ENCODE assay signal across 8 cellular contexts in genomic region chr1:202811296-202812175, GRCh38. TPM values are rescaled to one million over a fixed set of nuclear protein-coding genes. Genes with fewer than 3 reads are reported as not detected.
A peak's percentile ranks its signal among the peaks of the same experiment; 100 is the strongest.
DNase-seq lines count a peak whose midpoint lies in the region; ATAC-seq and TF ChIP-seq lines count a peak whose summit lies in the region.

No MANE protein-coding gene starts in this region.

- no peaks in the 10 kb centered on the region for H4K20me1 ChIP-seq in GM23338 (replicated peaks; ENCODE audit: insufficient read depth)

- H3K4me1 ChIP-seq in ES-I3 (ENCODE audit: insufficient read depth, low read length) (peaks cover 23% of the 10 kb centered on the region), GM23338 (ENCODE audit: insufficient read depth) (peaks cover 30% of the 10 kb centered on the region), SJSA1 (replicated peaks) (peaks cover 41% of the 10 kb centered on the region), right lobe of liver (peaks cover 0 to 12% (median 3%) of the 10 kb centered on the region in 4 donors), testis (peaks cover 11% of the 10 kb centered on the region)

- H2AFZ ChIP-seq in GM23338: peak overlapping the region; percentile 80

- H3K9ac ChIP-seq in ES-I3 (ENCODE audit: low read depth, low read length): peak overlapping the region; percentile 96

- H3K4me2 ChIP-seq in GM23338: peak overlapping the region; percentile 82

- DNase-seq in GM23338 (ENCODE audit: low spot score): peak; percentile 67
- DNase-seq in SJSA1 (ENCODE audit: low read depth in 1 of 2, low spot score in 2 of 2): no peak
- DNase-seq in choroid plexus epithelial cell (ENCODE audit: low read depth): no peak
- peak in 1 of 3 donors; percentile 48 for DNase-seq in right lobe of liver
- peak; percentile 42 for DNase-seq in testis
- DNase-seq in RPMI8226: no peak

- no peaks in the 10 kb centered on the region; the same call in 2 of the 3 replicates for H3K36me3 Mint-ChIP-seq in GM23338 (ENCODE audit: low read depth)

- no peaks in the 10 kb centered on the region; the same call in 1 of the 2 replicates for H3K9me2 ChIP-seq in GM23338 (ENCODE audit: insufficient read depth)

- H3K27ac Mint-ChIP-seq in GM23338: peak overlapping the region; percentile 96

- H3K27me3 ChIP-seq in GM23338 (ENCODE audit: insufficient read depth) (peaks cover 18% of the 10 kb centered on the region), SJSA1 (replicated peaks) (no peaks in the 10 kb centered on the region), right lobe of liver (no peaks in the 10 kb centered on the region), testis (no peaks in the 10 kb centered on the region)

- peaks cover 35% of the 10 kb centered on the region for H3K4me1 Mint-ChIP-seq in GM23338

- peaks cover 8% of the 10 kb centered on the region; the same call in 1 of the 2 replicates for H3F3A ChIP-seq in GM23338 (replicated peaks; ENCODE audit: low read depth)

- H3K27ac ChIP-seq in GM23338 (ENCODE audit: low read depth) (peak overlapping the region; percentile 84), SJSA1 (no peak overlapping the region), right lobe of liver (peak overlapping the region in 1 of 3 donors; percentile 76), testis (peak overlapping the region; percentile 86 to 90)

- H3K27me3 Mint-ChIP-seq in GM23338 (ENCODE audit: insufficient read depth, low read depth, poor library complexity): peaks cover 15% of the 10 kb centered on the region

- no peaks in the 10 kb centered on the region for H3K9me3 Mint-ChIP-seq in GM23338

- 18% methylated on average over 19 of the region's 43 CpGs for WGBS in right lobe of liver (ENCODE audit: insufficient coverage, low coverage, low lambda C conversion rate, missing lambda C conversion rate)
- 5% methylated on average over 28 to 42 of the region's 43 CpGs for WGBS in testis, 2 donors

- H3K36me3 ChIP-seq in ES-I3 (ENCODE audit: insufficient read depth, low read length) (no peaks in the 10 kb centered on the region), GM23338 (ENCODE audit: insufficient read depth) (no peaks in the 10 kb centered on the region), SJSA1 (peaks cover 3% of the 10 kb centered on the region), right lobe of liver (no peaks in the 10 kb centered on the region), testis (ENCODE audit: low read depth, missing control alignments) (no peaks in the 10 kb centered on the region)

- H3K9me3 ChIP-seq in ES-I3 (ENCODE audit: control insufficient read depth, insufficient read depth, low read length) (no peaks in the 10 kb centered on the region), SJSA1 (replicated peaks) (no peaks in the 10 kb centered on the region), right lobe of liver (no peaks in the 10 kb centered on the region), testis (no peaks in the 10 kb centered on the region)

- peak overlapping the region; percentile 66 for H3K4me3 ChIP-seq in GM23338
- peak overlapping the region; percentile 59 for H3K4me3 ChIP-seq in SJSA1
- H3K4me3 ChIP-seq in choroid plexus epithelial cell (ENCODE audit: low read depth, low read length): peak overlapping the region; percentile 84
- peak overlapping the region; percentile 56 to 74 (median 66) for H3K4me3 ChIP-seq in right lobe of liver
- peak overlapping the region; percentile 71 to 79 for H3K4me3 ChIP-seq in testis

- H3K79me2 ChIP-seq in GM23338 (replicated peaks; ENCODE audit: insufficient read depth): peaks cover 24% of the 10 kb centered on the region

- peak; percentile 5 for ATAC-seq in GM23338
- peak in 3 of 4 donors; percentile 1 to 2 (median 1) for ATAC-seq in right lobe of liver
- no peak for ATAC-seq in HG03442 (IDR thresholded peaks at IDR 0.05; ENCODE audit: unreplicated experiment)

- peak overlapping the region; percentile 78 for H3K4me3 Mint-ChIP-seq in GM23338

- TF ChIP-seq POLR2A in right lobe of liver (IDR thresholded peaks at IDR 0.05): no peak
- no peak for TF ChIP-seq POLR2A in testis (IDR thresholded peaks at IDR 0.05)

- intact Hi-C loops in right lobe of liver (cut with DNase I): no loop called here
- intact Hi-C loops in testis (cut with DNase I; ENCODE audit: low total_unique reads): no loop called here

- TF ChIP-seq CTCF in GM23338 (conservative IDR thresholded peaks at IDR 0.05; ENCODE audit: low read depth in 2 of 2) (no peak), choroid plexus epithelial cell (conservative IDR thresholded peaks at IDR 0.05; ENCODE audit: low read depth, low read length) (no peak), right lobe of liver (IDR thresholded peaks at IDR 0.05) (no peak), testis (IDR thresholded peaks at IDR 0.05) (no peak)

TF ChIP-seq in GM23338, 12 proteins besides CTCF, POLR2A, EP300 and RAD21:
- peak; percentile 6; the same call in 1 of the 2 replicates for TF ChIP-seq CREB1 (CRISPR knock-in tag; IDR thresholded peaks at IDR 0.05; ENCODE audit: low read depth)
- TF ChIP-seq STAT1 (IDR thresholded peaks at IDR 0.05; ENCODE audit: unreplicated experiment): no peak

RNA-seq across cellular contexts. Expression of gene PCAT6, which starts 0.8 kb away (rescaled TPM):
- 7.2 TPM in 1 of 2 replicates, not detected in the other for total RNA-seq in GM23338 (2014; rRNA removed; shearing (Covaris generic))
- 28.1 and 28.7 TPM in 2 replicates for polyA plus RNA-seq in GM23338 (2016; fragmentation: Nextera tagmentation; extraction: Ambion mirVana)
- total RNA-seq in SJSA1 (2014; rRNA removed; shearing (Covaris generic)): not detected in 2 replicates
- under 1 TPM in 2 of 6 experiments, not detected in 4; 0.49 to 0.86 TPM for total RNA-seq in right lobe of liver
- total RNA-seq in testis: 10 to 100 TPM; 11.5 to 29.4 TPM
- polyA plus RNA-seq in testis (ENCODE audit: insufficient read depth, low read depth, low replicate concordance): 80.5 TPM

RNA-seq across cellular contexts. Expression of gene KDM5B, which starts 3.3 kb away (rescaled TPM):
- total RNA-seq in GM23338 (2014; rRNA removed; shearing (Covaris generic)): 186 and 202 TPM in 2 replicates
- 150 and 175 TPM in 2 replicates for polyA plus RNA-seq in GM23338 (2016; fragmentation: Nextera tagmentation; extraction: Ambion mirVana)
- 27.6 and 34.2 TPM in 2 replicates for total RNA-seq in SJSA1 (2014; rRNA removed; shearing (Covaris generic))
- total RNA-seq in right lobe of liver: 10 to 100 TPM; 12.0 to 22.6 (median 16.1) TPM
- 100 to 1,000 TPM; 223 to 307 TPM for total RNA-seq in testis
- 333 TPM for polyA plus RNA-seq in testis (ENCODE audit: insufficient read depth, low read depth, low replicate concordance)

Comparison
In these comparisons a context has a peak if more than half of its experiments do, and no peak if none do; other contexts are left out.
1. DNase-seq: peak in GM23338 (single experiment) and testis (single experiment); none in SJSA1 (0 of 2), choroid plexus epithelial cell (single experiment) and RPMI8226 (single experiment).
2. Peak in every context shown above with its lines, with median percentiles within 50 percentile points of each other: H3K4me3 ChIP-seq.